ENCODE assay signal across 16 cellular contexts in genomic region chr11:93504110-93505095, GRCh38.
"Had no signal": no experiment of that assay in that cellular context is flagged by ENCODE, and none has a peak within 500 bp of the region (broad histone marks: within the 10 kb centered on the region; RNA-seq: fewer than 3 reads in every experiment).

No MANE protein-coding gene starts in this region.

- H3K27me3 ChIP-seq: breast epithelium, thyroid gland, uterus had no signal

- H3K4me1 ChIP-seq: breast epithelium, psoas muscle, uterus had no signal

- H3K27ac Mint-ChIP-seq: activated naive CD8-positive, alpha-beta T cell; nephron; T-cell had no signal

- H3K4me1 Mint-ChIP-seq: T-cell had no signal

- H3K9me3 ChIP-seq: breast epithelium, psoas muscle, thyroid gland, uterus had no signal

- H3K4me3 ChIP-seq: breast epithelium, lung, psoas muscle, thyroid gland, uterus had no signal

- ATAC-seq: esophagus mucosa, psoas muscle, T-cell had no signal

- H3K36me3 Mint-ChIP-seq: activated naive CD8-positive, alpha-beta T cell had no signal

- DNase-seq: activated CD4-positive, alpha-beta T cell treated with anti-CD3 and anti-CD28 coated beads for 48 hours; activated gamma-delta T cell; anterior cingulate cortex; hypothalamus; psoas muscle; stimulated activated CD4-positive, alpha-beta T cell treated with anti-CD3 and anti-CD28 coated beads, Interleukin-12 subunit alpha, Interleukin-12 subunit beta, amount 100 ng/mL, for 4 hours; stimulated activated CD4-positive, alpha-beta T cell treated with anti-CD3 and anti-CD28 coated beads, Interleukin-2, amount 100 ng/mL, for 48 hours; T-cell; T1000; thyroid gland; uterus had no signal

- H3K27me3 Mint-ChIP-seq: T-cell had no signal

- H3K27ac ChIP-seq: breast epithelium, psoas muscle, uterus had no signal

- H3K4me3 Mint-ChIP-seq: activated naive CD8-positive, alpha-beta T cell; nephron; T-cell had no signal

- H3K36me3 ChIP-seq: breast epithelium, thyroid gland, uterus had no signal
